8 cellular contexts compared by ENCODE assay signal in genomic region chr10:35127289-35127891, GRCh38. TPM values are rescaled to one million over a fixed set of nuclear protein-coding genes. Genes with fewer than 3 reads are reported as not detected.
A peak's percentile ranks its signal among the peaks of the same experiment; 100 is the strongest.
DNase-seq lines count a peak whose midpoint lies in the region; ATAC-seq and TF ChIP-seq lines count a peak whose summit lies in the region.

No MANE protein-coding gene starts in this region.

- H3K36me3 ChIP-seq in PC-9 (ENCODE audit: low read depth) = no peaks in the 10 kb centered on the region
- peaks cover 3% of the 10 kb centered on the region for H3K36me3 ChIP-seq in neural progenitor cell

- CTCF ChIA-PET in PC-9 (lab: Charles Lee) = interaction anchor here (0.6 to 1.2 kb wide), 3 partner anchors 68 to 328 kb away, joined by 4 to 10 read pairs (median 4); no protein-coding TSS in a partner anchor

- POLR2A ChIA-PET in PC-9 (lab: Charles Lee; ENCODE audit: unreplicated experiment) = interaction anchor here (0.6 kb wide), 2 partner anchors 223 to 1657 kb away, joined by 5 to 12 read pairs; no protein-coding TSS in a partner anchor

- H4K20me1 ChIP-seq in PC-9 (ENCODE audit: insufficient read depth) = no peaks in the 10 kb centered on the region
- H4K20me1 ChIP-seq in neural progenitor cell (ENCODE audit: low read depth) = no peaks in the 10 kb centered on the region

- no peaks in the 10 kb centered on the region for H3K9me3 Mint-ChIP-seq in neural progenitor cell

- H3K9me2 ChIP-seq in PC-9 (ENCODE audit: insufficient read depth) = no peaks in the 10 kb centered on the region

- H3K9me3 ChIP-seq in PC-9 (ENCODE audit: insufficient read depth, low read depth) (no peaks in the 10 kb centered on the region), neural progenitor cell (ENCODE audit: low read depth) (no peaks in the 10 kb centered on the region)

- H3K4me2 ChIP-seq in PC-9 (peak overlapping the region; percentile 82), neural progenitor cell (peak overlapping the region; percentile 78)

- H3K27ac ChIP-seq in PC-9 (peak overlapping the region; percentile 88), neural progenitor cell (peak overlapping the region; percentile 98)

- intact Hi-C loops in PC-9 (cut with micrococcal nuclease; ENCODE audit: unreplicated experiment) = loop anchor here (2.0 to 10.0 kb wide), 5 partner anchors 67 to 1647 kb away; partner anchors contain the start of gene CCNY

- BruUV-seq in PC-9 (replicated peaks; lab: Mats Ljungman, UMichigan) = no TSS peak

- ATAC-seq in HG02588 (IDR thresholded peaks at IDR 0.05; ENCODE audit: unreplicated experiment) = peak; percentile 19

- H3K27me3 Mint-ChIP-seq in neural progenitor cell (ENCODE audit: insufficient read depth, low read depth) = peaks cover 3% of the 10 kb centered on the region

- peak overlapping the region; percentile 92 for H3K4me3 Mint-ChIP-seq in neural progenitor cell

- peak overlapping the region; percentile 88 for H3K9ac ChIP-seq in neural progenitor cell

- peaks cover 5% of the 10 kb centered on the region for H3K36me3 Mint-ChIP-seq in neural progenitor cell

- DNase-seq in COLO668 (lab: John Stamatoyannopoulos, UW; ENCODE audit: unreplicated experiment) (peak; percentile 43), PC-9 (peak in 1 of 2 experiments; percentile 32), fibroblast of the conjunctiva (ENCODE audit: low read depth) (peak; percentile 21), neural progenitor cell (ENCODE audit: low spot score) (no peak), stromal cell of bone marrow (ENCODE audit: low read depth) (peak; percentile 49), COR-L47 (lab: John Stamatoyannopoulos, UW) (no peak)
- peak; percentile 88 for DNase-seq in activated effector memory CD4-positive, alpha-beta T cell treated with anti-CD3 and anti-CD28 coated beads, Interleukin-2, amount 50 U/mL, for 16 hours

- TF ChIP-seq CTCF in PC-9 (conservative IDR thresholded peaks at IDR 0.05) (0 out of 2 replicates have a peak, but pooled peaks have one; percentile 14), neural progenitor cell (IDR thresholded peaks at IDR 0.05) (no peak)

- H2AFZ ChIP-seq in PC-9 = peak overlapping the region; percentile 78
- H2AFZ ChIP-seq in neural progenitor cell (replicated peaks) = peak overlapping the region; percentile 82

- H3K4me3 ChIP-seq in PC-9 (peak overlapping the region; percentile 90), neural progenitor cell (peak overlapping the region; percentile 79)

- peak overlapping the region; percentile 96 for H3K27ac Mint-ChIP-seq in neural progenitor cell

- H3F3A ChIP-seq in PC-9 (ENCODE audit: insufficient read depth, low read depth) (peaks cover 16% of the 10 kb centered on the region; the same call in 1 of the 2 replicates), neural progenitor cell (ENCODE audit: low read depth) (peaks cover 15% of the 10 kb centered on the region)

- peaks cover 23% of the 10 kb centered on the region for H3K4me1 Mint-ChIP-seq in neural progenitor cell

- peaks cover 25% of the 10 kb centered on the region for H3K79me2 ChIP-seq in PC-9 (ENCODE audit: low read depth)
- peaks cover 48% of the 10 kb centered on the region for H3K79me2 ChIP-seq in neural progenitor cell (ENCODE audit: low read depth)

- peaks cover 16% of the 10 kb centered on the region for H3K4me1 ChIP-seq in PC-9 (replicated peaks; ENCODE audit: insufficient read depth)
- peaks cover 4% of the 10 kb centered on the region for H3K4me1 ChIP-seq in neural progenitor cell

- H3K27me3 ChIP-seq in PC-9 (ENCODE audit: insufficient read depth, low read depth) (no peaks in the 10 kb centered on the region), neural progenitor cell (no peaks in the 10 kb centered on the region)

RNA-seq across cellular contexts. Expression of gene CREM, which starts 0.7 kb away (rescaled TPM):
- total RNA-seq in PC-9 (2021) (25.6 and 28.3 TPM in 2 replicates), neural progenitor cell (ENCODE audit: low replicate concordance) (61.2 and 74.2 TPM in 2 replicates)

RNA-seq across cellular contexts. Expression of gene CUL2, which starts 37.2 kb away (rescaled TPM):
- total RNA-seq in PC-9 (2021) (24.7 and 31.5 TPM in 2 replicates), neural progenitor cell (ENCODE audit: low replicate concordance) (29.7 and 40.3 TPM in 2 replicates)

Comparison
In these comparisons a context has a peak if more than half of its experiments do, and no peak if none do; other contexts are left out.
1. DNase-seq: peak in COLO668 (single experiment), activated effector memory CD4-positive, alpha-beta T cell treated with anti-CD3 and anti-CD28 coated beads, Interleukin-2, amount 50 U/mL, for 16 hours (single experiment), fibroblast of the conjunctiva (single experiment) and stromal cell of bone marrow (single experiment); none in neural progenitor cell (single experiment) and COR-L47 (single experiment).